Comparison of ENCODE assay signal across 10 cellular contexts in the genomic region with DNA sequence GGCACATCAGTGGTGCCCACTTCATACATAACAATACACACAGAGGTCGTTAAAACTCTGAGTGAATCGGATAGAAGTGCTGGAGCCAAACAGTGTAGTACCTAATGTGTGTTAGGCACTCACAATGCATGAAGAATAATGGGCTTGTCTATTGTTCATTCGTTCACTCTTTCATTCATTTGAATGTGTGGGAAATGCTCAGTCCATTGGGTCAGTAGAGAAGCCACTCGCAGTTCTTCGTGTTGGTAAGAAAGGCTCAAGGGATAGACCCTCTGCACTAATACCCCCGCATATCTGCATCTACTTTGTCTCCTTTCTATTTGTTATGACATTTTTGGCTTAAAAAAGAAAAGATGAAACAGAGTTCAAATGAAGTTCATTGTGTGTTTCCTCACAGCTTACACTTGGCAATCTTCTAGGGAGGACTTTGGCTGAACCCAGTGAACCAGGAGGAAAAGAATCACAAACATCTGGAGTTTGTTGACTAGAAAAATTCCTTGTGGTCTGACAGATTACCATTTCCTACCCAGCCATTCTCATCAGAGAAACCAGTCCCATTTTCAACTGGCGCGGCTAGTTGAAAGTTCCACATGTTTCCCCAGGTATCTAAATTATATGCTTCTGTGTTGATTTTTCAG. TPM values are rescaled to one million over a fixed set of nuclear protein-coding genes. Genes with fewer than 3 reads are reported as not detected.
DNase-seq lines count a peak whose midpoint lies in the region; ATAC-seq and TF ChIP-seq lines count a peak whose summit lies in the region.
"Had no signal": no experiment of that assay in that cellular context is flagged by ENCODE, and none has a peak within 500 bp of the region (broad histone marks: within the 10 kb centered on the region; RNA-seq: fewer than 3 reads in every experiment).

No MANE protein-coding gene starts in this region.

- TF ChIP-seq CTCF in coronary artery (IDR thresholded peaks at IDR 0.05): no peak
- TF ChIP-seq CTCF in right lobe of liver (IDR thresholded peaks at IDR 0.05): no peak
- no peak for TF ChIP-seq CTCF in testis (IDR thresholded peaks at IDR 0.05)

- POLR2A ChIA-PET in T-cell (lab: Charles Lee): no interaction called here

- peaks cover 8% of the 10 kb centered on the region for H3K36me3 Mint-ChIP-seq in T-helper 17 cell (ENCODE audit: low read depth)
- peaks cover 3% of the 10 kb centered on the region for H3K36me3 Mint-ChIP-seq in T-cell

- WGBS in right lobe of liver (ENCODE audit: insufficient coverage, low coverage, low lambda C conversion rate, missing lambda C conversion rate): 54% methylated on average over 8 of the region's 8 CpGs
- WGBS in testis, 2 donors: 40 to 48% methylated on average over 8 of the region's 8 CpGs

- ATAC-seq in right lobe of liver (peak; percentile 54 to 68 (median 62)), T-helper 17 cell (no peak), T-cell (replicated peaks in 1 of 4) (no peak), GM18867 (IDR thresholded peaks at IDR 0.05; ENCODE audit: unreplicated experiment) (no peak)

- H3K36me3 ChIP-seq in right lobe of liver (no peaks in the 10 kb centered on the region), testis (ENCODE audit: low read depth, missing control alignments) (no peaks in the 10 kb centered on the region)

- TF ChIP-seq POLR2A in right lobe of liver (IDR thresholded peaks at IDR 0.05) (no peak), testis (IDR thresholded peaks at IDR 0.05) (no peak)

- H3K4me3 ChIP-seq in coronary artery (peak overlapping the region; percentile 46), right lobe of liver (no peak overlapping the region), testis (no peak overlapping the region)

- H3K4me1 ChIP-seq in right lobe of liver: peaks cover 0 to 18% (median 0%) of the 10 kb centered on the region in 4 donors
- peaks cover 14% of the 10 kb centered on the region for H3K4me1 ChIP-seq in testis

- H3K9me3 ChIP-seq in right lobe of liver (no peaks in the 10 kb centered on the region), testis (no peaks in the 10 kb centered on the region), T-helper 17 cell (ENCODE audit: control insufficient read depth, low read length, poor library complexity, severe bottlenecking) (no peaks in the 10 kb centered on the region)

- H3K27me3 ChIP-seq in right lobe of liver: no peaks in the 10 kb centered on the region
- H3K27me3 ChIP-seq in testis: no peaks in the 10 kb centered on the region

- peaks cover 5% of the 10 kb centered on the region for H3K27me3 Mint-ChIP-seq in T-helper 17 cell
- no peaks in the 10 kb centered on the region for H3K27me3 Mint-ChIP-seq in T-cell
- H3K27me3 Mint-ChIP-seq: central memory CD8-positive, alpha-beta T cell had no signal

- peaks cover 10% of the 10 kb centered on the region for H3K4me1 Mint-ChIP-seq in T-helper 17 cell
- H3K4me1 Mint-ChIP-seq in T-cell: no peaks in the 10 kb centered on the region
- H3K4me1 Mint-ChIP-seq: central memory CD8-positive, alpha-beta T cell had no signal

- no peaks in the 10 kb centered on the region for H3K9me3 Mint-ChIP-seq in T-cell
- H3K9me3 Mint-ChIP-seq: central memory CD8-positive, alpha-beta T cell had no signal

- CTCF ChIA-PET in T-cell (lab: Charles Lee): no interaction called here

- H3K27ac ChIP-seq in coronary artery (peak overlapping the region; percentile 40 to 86), right lobe of liver (peak overlapping the region; percentile 15 to 33 (median 17)), testis (peak overlapping the region in 1 of 2 donors; percentile 38)

- intact Hi-C loops in right lobe of liver (cut with DNase I): no loop called here
- intact Hi-C loops in testis (cut with DNase I; ENCODE audit: low total_unique reads): no loop called here

- H3K27ac Mint-ChIP-seq in T-helper 17 cell (no peak overlapping the region), T-cell (no peak overlapping the region)

- no peak overlapping the region for H3K4me3 Mint-ChIP-seq in T-helper 17 cell
- no peak overlapping the region for H3K4me3 Mint-ChIP-seq in T-cell
- H3K4me3 Mint-ChIP-seq: central memory CD8-positive, alpha-beta T cell had no signal

- DNase-seq in HT1080 (ENCODE audit: low read depth) (peak; percentile 76), coronary artery (ENCODE audit: low spot score) (no peak), right lobe of liver (no peak), testis (peak; percentile 26), NCI-H1436 treated with DMSO at 0.1 percent for 48 hours (lab: John Stamatoyannopoulos, UW) (no peak), T-helper 17 cell (no peak), T-cell (no peak)
- DNase-seq: NCI-H1105 treated with DMSO at 0.1 percent for 48 hours had no signal

RNA-seq across cellular contexts. Expression of a gene that starts 32.9 kb away (rescaled TPM):
- 140 and 150 TPM in 2 replicates for total RNA-seq in HT1080 (2014; rRNA removed; shearing (Covaris generic))
- 133 and 154 TPM in 2 replicates for polyA plus RNA-seq in HT1080 (2015; cell fraction: cytosol; rRNA removed)
- 153 and 174 TPM in 2 replicates for polyA plus RNA-seq in HT1080 (2015; cell fraction: nucleus; rRNA removed)
- 10 to 100 TPM; 25.3 to 38.5 (median 35.3) TPM for total RNA-seq in right lobe of liver
- total RNA-seq in testis: 10 to 100 TPM; 30.6 to 33.9 TPM
- polyA plus RNA-seq in testis (ENCODE audit: insufficient read depth, low read depth, low replicate concordance): 32.3 TPM
- 10 to 100 TPM; 25.1 to 78.2 TPM for total RNA-seq in T-helper 17 cell
- total RNA-seq in T-cell: 10 to 100 TPM; 17.7 to 28.3 (median 25.5) TPM

RNA-seq across cellular contexts. Expression of a gene that starts 36.7 kb away (rescaled TPM):
- total RNA-seq in HT1080 (2014; rRNA removed; shearing (Covaris generic)): not detected in 2 replicates
- not detected in 2 replicates for polyA plus RNA-seq in HT1080 (2015; cell fraction: cytosol; rRNA removed)
- not detected in 2 replicates for polyA plus RNA-seq in HT1080 (2015; cell fraction: nucleus; rRNA removed)
- total RNA-seq in right lobe of liver (1 to 10 TPM; 1.8 to 9.2 (median 7.0) TPM), testis (under 1 TPM; 0.24 to 0.31 TPM), T-helper 17 cell (not detected), T-cell (not detected)
- polyA plus RNA-seq in testis (ENCODE audit: insufficient read depth, low read depth, low replicate concordance): 9.7 TPM

Comparison
In these comparisons a context has a peak if more than half of its experiments do, and no peak if none do; other contexts are left out.
1. DNase-seq: peak in HT1080 (single experiment) and testis (single experiment); none in coronary artery (single experiment), right lobe of liver (0 of 3), NCI-H1436 treated with DMSO at 0.1 percent for 48 hours (single experiment), T-helper 17 cell (0 of 3) and T-cell (0 of 34).
2. ATAC-seq: peak in right lobe of liver (4 of 4); none in T-helper 17 cell (single experiment), T-cell (0 of 4) and GM18867 (single experiment).